ENCODE assay signal across 15 cellular contexts in the genomic region with DNA sequence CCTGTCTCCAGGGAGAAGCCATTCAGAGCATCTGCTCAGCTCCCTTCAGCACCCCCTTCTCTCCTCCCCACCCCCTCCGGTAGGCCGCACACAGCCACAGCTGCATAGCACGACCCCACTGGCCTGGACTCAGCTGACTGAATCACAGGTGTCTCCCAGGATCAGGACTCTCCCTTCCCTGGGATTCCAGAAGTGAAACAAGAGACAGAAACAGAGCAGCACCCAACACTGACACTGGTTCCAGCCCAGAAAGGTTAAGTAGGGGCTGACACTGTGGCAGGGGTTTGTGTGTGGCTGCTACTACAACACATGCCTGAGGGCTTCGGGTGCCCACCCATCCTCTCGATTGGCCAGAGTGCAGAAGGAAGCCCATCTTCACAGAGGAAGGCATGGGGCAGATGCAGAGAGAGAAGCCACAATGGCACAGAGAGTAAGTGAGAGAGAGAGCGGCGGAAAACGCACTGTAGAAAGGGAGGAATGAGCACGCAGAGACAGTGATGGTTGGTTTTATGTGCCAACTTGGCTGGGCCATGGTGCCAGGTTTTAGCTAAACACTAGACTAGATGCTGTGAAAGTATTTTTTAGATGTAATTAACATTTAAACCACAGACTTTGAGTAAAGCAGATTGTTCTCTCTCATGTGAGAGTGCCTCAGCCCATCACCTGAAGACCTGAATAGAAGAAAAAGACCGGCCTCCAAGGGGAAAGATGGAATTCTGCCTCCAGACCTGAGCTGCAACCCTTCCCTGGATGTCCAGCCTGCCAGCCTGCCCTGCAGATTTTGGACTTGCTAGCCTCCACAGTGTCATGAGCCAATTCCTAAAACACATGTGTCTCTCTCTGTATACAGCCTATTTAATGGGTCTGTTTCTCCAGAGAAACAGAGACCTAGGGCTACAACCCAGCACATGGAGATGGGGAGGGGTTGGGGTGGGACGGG.
"Had no signal": no experiment of that assay in that cellular context is flagged by ENCODE, and none has a peak within 500 bp of the region (broad histone marks: within the 10 kb centered on the region; RNA-seq: fewer than 3 reads in every experiment).

No MANE protein-coding gene starts in this region.

- H3K36me3 Mint-ChIP-seq: activated naive CD4-positive, alpha-beta T cell treated with anti-CD3 and anti-CD28 coated beads, Interleukin-2, amount 50 U/mL, for 24 hours; naive B cell had no signal

- H3K4me3 Mint-ChIP-seq: activated naive CD4-positive, alpha-beta T cell treated with anti-CD3 and anti-CD28 coated beads, Interleukin-2, amount 50 U/mL, for 24 hours; mesothelial cell of epicardium; naive B cell; T-helper 2 cell treated with Interferon-gamma antibody and Interleukin-4, amounts not matched to agents 5 μg/mL and 100 μg/mL, for 36 hours had no signal

- H3K4me1 Mint-ChIP-seq: activated naive CD4-positive, alpha-beta T cell treated with anti-CD3 and anti-CD28 coated beads, Interleukin-2, amount 50 U/mL, for 24 hours; naive B cell had no signal

- H3K27me3 Mint-ChIP-seq: activated naive CD4-positive, alpha-beta T cell treated with anti-CD3 and anti-CD28 coated beads, Interleukin-2, amount 50 U/mL, for 24 hours; progenitor cell of endocrine pancreas had no signal

- H3K27ac ChIP-seq: brain microvascular endothelial cell, thoracic aorta had no signal

- H3K9me3 Mint-ChIP-seq: activated naive CD4-positive, alpha-beta T cell treated with anti-CD3 and anti-CD28 coated beads, Interleukin-2, amount 50 U/mL, for 24 hours; mesothelial cell of epicardium; naive B cell; T-helper 2 cell treated with Interferon-gamma antibody and Interleukin-4, amounts not matched to agents 5 μg/mL and 100 μg/mL, for 36 hours had no signal

- DNase-seq: activated CD4-positive, alpha-beta T cell treated with anti-CD3 and anti-CD28 coated beads, Interleukin-2, amount 50 U/mL, for 1 hour; activated T-cell treated with anti-CD3 and anti-CD28 coated beads for 4 hours; brain microvascular endothelial cell; foreskin melanocyte; islet precursor cell; naive B cell; occipital lobe; right lobe of liver; stimulated activated naive CD4-positive, alpha-beta T cell treated with Interleukin-2 at 50 U/mL for 16 hours had no signal

- ATAC-seq: right lobe of liver had no signal

- H3K27ac Mint-ChIP-seq: activated naive CD4-positive, alpha-beta T cell treated with anti-CD3 and anti-CD28 coated beads, Interleukin-2, amount 50 U/mL, for 24 hours; mesothelial cell of epicardium; naive B cell; progenitor cell of endocrine pancreas; T-helper 2 cell treated with Interferon-gamma antibody and Interleukin-4, amounts not matched to agents 5 μg/mL and 100 μg/mL, for 36 hours had no signal

- FAIRE-seq: endothelial cell of umbilical vein had no signal
